Comparison of ENCODE assay signal across 8 cellular contexts in the genomic region with DNA sequence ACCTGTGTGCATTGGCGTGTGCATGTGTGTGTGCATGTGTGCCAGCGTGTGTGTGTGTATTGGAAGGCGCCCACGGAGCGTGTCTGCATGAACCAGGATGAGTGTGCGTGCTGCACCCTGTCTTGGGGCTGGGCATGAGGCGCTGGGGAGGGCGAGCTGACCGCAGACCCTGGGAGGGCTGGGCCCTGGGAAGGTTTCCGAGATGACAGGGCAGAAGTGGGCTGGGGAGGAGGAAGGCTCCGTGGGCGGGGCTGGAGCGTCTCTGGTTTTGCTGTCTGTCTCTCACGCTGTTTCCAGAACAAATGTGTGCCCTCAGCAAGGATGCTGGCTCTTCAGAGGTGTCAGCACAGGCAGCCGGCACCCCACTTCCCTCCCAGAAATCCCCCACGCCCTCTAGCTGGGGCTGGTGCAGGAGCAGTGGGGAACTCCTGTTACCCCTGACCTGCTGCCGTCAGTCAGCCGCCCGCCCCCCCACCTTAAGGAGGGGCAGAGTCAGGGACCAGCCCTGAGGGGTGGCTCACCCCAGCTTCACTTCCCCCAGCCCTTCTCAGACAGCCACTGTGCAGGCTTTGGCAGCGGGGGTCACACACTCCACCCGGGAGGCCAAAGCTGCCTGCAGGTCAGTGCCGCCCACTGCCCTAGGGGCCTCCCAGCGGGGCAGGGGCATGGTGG. TPM values are rescaled to one million over a fixed set of nuclear protein-coding genes. Genes with fewer than 3 reads are reported as not detected.
DNase-seq lines count a peak whose midpoint lies in the region; ATAC-seq and TF ChIP-seq lines count a peak whose summit lies in the region.

A gene with protein sequence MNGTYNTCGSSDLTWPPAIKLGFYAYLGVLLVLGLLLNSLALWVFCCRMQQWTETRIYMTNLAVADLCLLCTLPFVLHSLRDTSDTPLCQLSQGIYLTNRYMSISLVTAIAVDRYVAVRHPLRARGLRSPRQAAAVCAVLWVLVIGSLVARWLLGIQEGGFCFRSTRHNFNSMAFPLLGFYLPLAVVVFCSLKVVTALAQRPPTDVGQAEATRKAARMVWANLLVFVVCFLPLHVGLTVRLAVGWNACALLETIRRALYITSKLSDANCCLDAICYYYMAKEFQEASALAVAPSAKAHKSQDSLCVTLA (plus strand): TSS at position 531 of the 672 bp plus-strand sequence. CDS start 4,473 bp downstream, outside the sequence.

- TF ChIP-seq CTCF in heart right ventricle (IDR thresholded peaks at IDR 0.05): no peak
- TF ChIP-seq CTCF in esophagus muscularis mucosa (IDR thresholded peaks at IDR 0.05): no peak

- peak in 7 of 8 donors; percentile 21 to 44 (median 28) for ATAC-seq in heart right ventricle

- TF ChIP-seq EP300 in esophagus muscularis mucosa (IDR thresholded peaks at IDR 0.05): no peak

- no peaks in the 10 kb centered on the region for H3K9me3 ChIP-seq in heart right ventricle
- no peaks in the 10 kb centered on the region for H3K9me3 ChIP-seq in esophagus muscularis mucosa

- DNase-seq in GM03348 (ENCODE audit: low spot score) (peak; percentile 82), NOMO-1 treated with dmso at 0.1 percent for 144 hours (lab: John Stamatoyannopoulos, UW; ENCODE audit: unreplicated experiment) (peak; percentile 87), heart right ventricle (no peak), GM19238 (ENCODE audit: insufficient read length, low spot score) (no peak), NCI-H2227 (lab: John Stamatoyannopoulos, UW; ENCODE audit: unreplicated experiment) (no peak), esophagus muscularis mucosa (ENCODE audit: extremely low spot score) (no peak)
- peak; percentile 83 for DNase-seq in activated T-cell treated with anti-CD3 and anti-CD28 coated beads, Interleukin-2, amount 50 U/mL, for 1 hour
- peak; percentile 67 to 83 for DNase-seq in stimulated activated CD4-positive, alpha-beta T cell treated with anti-CD3 and anti-CD28 coated beads, Interleukin-2, amount 100 ng/mL, for 24 hours

- no peak for TF ChIP-seq POLR2A in esophagus muscularis mucosa (IDR thresholded peaks at IDR 0.05; ENCODE audit: low read depth)

- H3K27me3 ChIP-seq in heart right ventricle (no peaks in the 10 kb centered on the region), esophagus muscularis mucosa (peaks cover 0 to 11% (median 0%) of the 10 kb centered on the region in 4 donors)

- intact Hi-C loops in heart right ventricle (cut with DNase I): no loop called here
- intact Hi-C loops in esophagus muscularis mucosa (cut with DNase I): no loop called here

- 58 to 64% methylated on average over 23 of the region's 23 CpGs for WGBS in heart right ventricle, 2 donors
- WGBS in esophagus muscularis mucosa: 43% methylated on average over 12 of the region's 23 CpGs

- peak within 1 kb of the TSS in 1 of 10 donors; percentile 75 for H3K27ac ChIP-seq in heart right ventricle
- H3K27ac ChIP-seq in esophagus muscularis mucosa (replicated peaks in 1 of 4): no peak within 1 kb of the TSS

- H3K4me1 ChIP-seq in heart right ventricle: peaks cover 0 to 64% (median 0%) of the 10 kb centered on the region in 9 donors
- peaks cover 0 to 9% (median 2%) of the 10 kb centered on the region in 4 donors for H3K4me1 ChIP-seq in esophagus muscularis mucosa

- H3K36me3 ChIP-seq in heart right ventricle: peaks cover 0 to 3% (median 0%) of the 10 kb centered on the region in 9 donors
- peaks cover 0 to 6% (median under 1%) of the 10 kb centered on the region in 4 donors for H3K36me3 ChIP-seq in esophagus muscularis mucosa

- H3K4me3 ChIP-seq in heart right ventricle (peak within 1 kb of the TSS in 1 of 10 donors; percentile 31), esophagus muscularis mucosa (no peak within 1 kb of the TSS)

RNA-seq across cellular contexts. Expression of the gene that starts here (rescaled TPM):
- total RNA-seq in heart right ventricle (1 to 10 TPM in 4 of 10 donors, under 1 TPM in 6; 0.40 to 2.1 (median 0.86) TPM), esophagus muscularis mucosa (1 to 10 TPM; 1.8 to 4.0 (median 2.2) TPM)
- 1 to 10 TPM; 1.4 to 5.2 TPM for polyA plus RNA-seq in heart right ventricle

Comparison
In these comparisons a context has a peak if more than half of its experiments do, and no peak if none do; other contexts are left out.
1. DNase-seq: peak in GM03348 (single experiment), NOMO-1 treated with dmso at 0.1 percent for 144 hours (single experiment), activated T-cell treated with anti-CD3 and anti-CD28 coated beads, Interleukin-2, amount 50 U/mL, for 1 hour (single experiment) and stimulated activated CD4-positive, alpha-beta T cell treated with anti-CD3 and anti-CD28 coated beads, Interleukin-2, amount 100 ng/mL, for 24 hours (2 of 2); none in heart right ventricle (0 of 2), GM19238 (single experiment), NCI-H2227 (single experiment) and esophagus muscularis mucosa (single experiment).